In genomic region chr9:110809038-110809595, GRCh38 we compare ENCODE assay signal across 18 cellular contexts.
A peak's percentile ranks its signal among the peaks of the same experiment; 100 is the strongest.
DNase-seq lines count a peak whose midpoint lies in the region; ATAC-seq and TF ChIP-seq lines count a peak whose summit lies in the region.
"Had no signal": no experiment of that assay in that cellular context is flagged by ENCODE, and none has a peak within 500 bp of the region (broad histone marks: within the 10 kb centered on the region; RNA-seq: fewer than 3 reads in every experiment).

No MANE protein-coding gene starts in this region.

- no peaks in the 10 kb centered on the region for H3K36me3 ChIP-seq in KMS-11 (ENCODE audit: insufficient read depth)
- H3K36me3 ChIP-seq: BLaER1, breast epithelium, stomach had no signal

- H3K4me1 ChIP-seq in KMS-11 (ENCODE audit: low read depth, poor library complexity, severe bottlenecking) (peaks cover 39% of the 10 kb centered on the region), right cardiac atrium (ENCODE audit: control insufficient read depth, insufficient read depth, low read length) (no peaks in the 10 kb centered on the region)
- H3K4me1 ChIP-seq: BLaER1, breast epithelium, parathyroid adenoma, stomach had no signal

- H4K20me1 ChIP-seq in KMS-11 (ENCODE audit: insufficient read depth): no peaks in the 10 kb centered on the region
- H4K20me1 ChIP-seq: BLaER1 had no signal

- intact Hi-C loops in cardiac septum (cut with DNase I): no loop called here
- intact Hi-C loops in right cardiac atrium (cut with DNase I): no loop called here

- H3K27me3 ChIP-seq in KMS-11 (ENCODE audit: insufficient read depth, low read depth) (no peaks in the 10 kb centered on the region), right cardiac atrium (ENCODE audit: control insufficient read depth, insufficient read depth) (no peaks in the 10 kb centered on the region)
- H3K27me3 ChIP-seq: BLaER1, breast epithelium, stomach had no signal

- H3K4me2 ChIP-seq in KMS-11: peak overlapping the region; percentile 77
- H3K4me2 ChIP-seq: BLaER1, GM23338 had no signal

- no peak overlapping the region for H3K4me3 ChIP-seq in KMS-11 (IDR thresholded peaks at IDR 0.05; ENCODE audit: insufficient read depth, low read depth, low read length)
- no peak overlapping the region for H3K4me3 ChIP-seq in right cardiac atrium (ENCODE audit: low read length)
- H3K4me3 ChIP-seq: BLaER1, breast epithelium, GM23338, stomach had no signal

- H3K79me2 ChIP-seq in KMS-11 (ENCODE audit: insufficient read depth, low read depth): no peaks in the 10 kb centered on the region
- H3K79me2 ChIP-seq: parathyroid adenoma had no signal

- TF ChIP-seq CTCF in KMS-11 (conservative IDR thresholded peaks at IDR 0.05; ENCODE audit: low read depth, low read length): no peak

- H3K27ac ChIP-seq in KMS-11: peak overlapping the region; percentile 82
- H3K27ac ChIP-seq in right cardiac atrium (ENCODE audit: low read length): no peak overlapping the region
- H3K27ac ChIP-seq: BLaER1, breast epithelium, parathyroid adenoma, stomach had no signal

- peak overlapping the region; percentile 13; the same call in 1 of the 2 replicates for H2AFZ ChIP-seq in KMS-11 (ENCODE audit: low read depth)
- H2AFZ ChIP-seq: GM23338, parathyroid adenoma had no signal

- no peak for DNase-seq in DMS53 (lab: John Stamatoyannopoulos, UW)
- no peak for DNase-seq in cardiac septum (ENCODE audit: low spot score)
- DNase-seq in germinal center (ENCODE audit: low spot score): no peak
- no peak for DNase-seq in right cardiac atrium
- DNase-seq: activated CD4-positive, alpha-beta T cell treated with anti-CD3 and anti-CD28 coated beads for 36 hours; activated effector memory CD4-positive, alpha-beta T cell treated with Interleukin-2 at 50 U/mL for 16 hours; mesenchymal stem cell; NCI-H2081; stomach; SW 1271 had no signal

- WGBS in right cardiac atrium: 75% methylated on average over 3 of the region's 3 CpGs

- H3K9me3 ChIP-seq in right cardiac atrium (ENCODE audit: control insufficient read depth, low read length): no peaks in the 10 kb centered on the region
- H3K9me3 ChIP-seq: BLaER1, breast epithelium, stomach had no signal

- H3K9ac ChIP-seq in KMS-11: peak overlapping the region; percentile 52
- H3K9ac ChIP-seq: BLaER1, parathyroid adenoma had no signal

- peak; percentile 41 for ATAC-seq in GM18868 (IDR thresholded peaks at IDR 0.05; ENCODE audit: unreplicated experiment)
- ATAC-seq in GM21576 (IDR thresholded peaks at IDR 0.05; ENCODE audit: unreplicated experiment): peak; percentile 48
- ATAC-seq in HG03060 (IDR thresholded peaks at IDR 0.05; ENCODE audit: low read depth, unreplicated experiment): peak; percentile 24
- no peak for ATAC-seq in right cardiac atrium
- ATAC-seq: activated CD4-positive, alpha-beta T cell treated with anti-CD3 and anti-CD28 coated beads for 36 hours; GM23338 had no signal

Comparison
In these comparisons a context has a peak if more than half of its experiments do, and no peak if none do; other contexts are left out.
1. ATAC-seq: peak in GM18868 (single experiment), GM21576 (single experiment) and HG03060 (single experiment); none in right cardiac atrium (0 of 2).